ENCODE assay signal across 11 cellular contexts in genomic region chr13:45361596-45362206, GRCh38. TPM values are rescaled to one million over a fixed set of nuclear protein-coding genes. Genes with fewer than 3 reads are reported as not detected.
A peak's percentile ranks its signal among the peaks of the same experiment; 100 is the strongest.
DNase-seq lines count a peak whose midpoint lies in the region; ATAC-seq, FAIRE-seq and TF ChIP-seq lines count a peak whose summit lies in the region.
"Had no signal": no experiment of that assay in that cellular context is flagged by ENCODE, and none has a peak within 500 bp of the region (broad histone marks: within the 10 kb centered on the region; RNA-seq: fewer than 3 reads in every experiment).

No MANE protein-coding gene starts in this region.

- DNase-seq in AG08396 (ENCODE audit: low spot score) (peak; percentile 39), H54 (ENCODE audit: insufficient read length, low spot score) (peak; percentile 55), glomerular visceral epithelial cell (ENCODE audit: extremely low spot score) (peak; percentile 59), middle frontal gyrus (ENCODE audit: extremely low spot score, low spot score) (no peak), NCI-H1092 (lab: John Stamatoyannopoulos, UW) (no peak)
- no peak for DNase-seq in stimulated activated naive CD4-positive, alpha-beta T cell treated with Interleukin-2 at 50 U/mL for 16 hours (lab: John Stamatoyannopoulos, UW)
- DNase-seq in activated effector memory CD4-positive, alpha-beta T cell treated with Interleukin-2 at 50 U/mL for 16 hours: no peak
- DNase-seq: NCI-H524; stimulated activated CD4-positive, alpha-beta T cell treated with anti-CD3 and anti-CD28 coated beads, Interleukin-12 subunit alpha, Interleukin-12 subunit beta, amount 100 ng/mL, for 4 hours; stomach had no signal

- H3K9me3 Mint-ChIP-seq in activated T-helper 17 cell treated with anti-CD3 and anti-CD28 coated beads, Interleukin-2, amount 50 U/mL, for 72 hours: peaks cover 3% of the 10 kb centered on the region

- TF ChIP-seq POLR2A in H54 (IDR thresholded peaks at IDR 0.05; ENCODE audit: low read depth, low read length): no peak

- peaks cover 71% of the 10 kb centered on the region for H3K36me3 Mint-ChIP-seq in activated T-helper 17 cell treated with anti-CD3 and anti-CD28 coated beads, Interleukin-2, amount 50 U/mL, for 72 hours (ENCODE audit: low read depth)

- H3K27ac Mint-ChIP-seq in activated T-helper 17 cell treated with anti-CD3 and anti-CD28 coated beads, Interleukin-2, amount 50 U/mL, for 72 hours: peak overlapping the region; percentile 85

- peak overlapping the region; percentile 25 for H3K4me3 Mint-ChIP-seq in activated T-helper 17 cell treated with anti-CD3 and anti-CD28 coated beads, Interleukin-2, amount 50 U/mL, for 72 hours

- H3K4me1 Mint-ChIP-seq in activated T-helper 17 cell treated with anti-CD3 and anti-CD28 coated beads, Interleukin-2, amount 50 U/mL, for 72 hours: peaks cover 36% of the 10 kb centered on the region

- ATAC-seq in activated T-helper 17 cell treated with anti-CD3 and anti-CD28 coated beads, Interleukin-2, amount 50 U/mL, for 72 hours (replicated peaks): peak; percentile 74

- H3K27me3 Mint-ChIP-seq in activated T-helper 17 cell treated with anti-CD3 and anti-CD28 coated beads, Interleukin-2, amount 50 U/mL, for 72 hours: no peaks in the 10 kb centered on the region

- peak; percentile 23 for FAIRE-seq in H54 (lab: Jason Lieb, UNC)

RNA-seq across cellular contexts. Expression of gene TPT1, which starts 20.7 kb away (rescaled TPM):
- 1,000 to 10,000 TPM; 3,139 to 4,606 TPM for total RNA-seq in activated T-helper 17 cell treated with anti-CD3 and anti-CD28 coated beads, Interleukin-2, amount 50 U/mL, for 72 hours

RNA-seq across cellular contexts. Expression of gene SLC25A30, which starts 56.5 kb away (rescaled TPM):
- 10 to 100 TPM; 13.6 to 20.5 TPM for total RNA-seq in activated T-helper 17 cell treated with anti-CD3 and anti-CD28 coated beads, Interleukin-2, amount 50 U/mL, for 72 hours

Comparison
In these comparisons a context has a peak if more than half of its experiments do, and no peak if none do; other contexts are left out.
1. DNase-seq: peak in AG08396 (single experiment), H54 (single experiment) and glomerular visceral epithelial cell (single experiment); none in stimulated activated naive CD4-positive, alpha-beta T cell treated with Interleukin-2 at 50 U/mL for 16 hours (single experiment), middle frontal gyrus (single experiment), NCI-H1092 (single experiment) and activated effector memory CD4-positive, alpha-beta T cell treated with Interleukin-2 at 50 U/mL for 16 hours (single experiment).